ENCODE assay signal across 17 cellular contexts in the genomic region with DNA sequence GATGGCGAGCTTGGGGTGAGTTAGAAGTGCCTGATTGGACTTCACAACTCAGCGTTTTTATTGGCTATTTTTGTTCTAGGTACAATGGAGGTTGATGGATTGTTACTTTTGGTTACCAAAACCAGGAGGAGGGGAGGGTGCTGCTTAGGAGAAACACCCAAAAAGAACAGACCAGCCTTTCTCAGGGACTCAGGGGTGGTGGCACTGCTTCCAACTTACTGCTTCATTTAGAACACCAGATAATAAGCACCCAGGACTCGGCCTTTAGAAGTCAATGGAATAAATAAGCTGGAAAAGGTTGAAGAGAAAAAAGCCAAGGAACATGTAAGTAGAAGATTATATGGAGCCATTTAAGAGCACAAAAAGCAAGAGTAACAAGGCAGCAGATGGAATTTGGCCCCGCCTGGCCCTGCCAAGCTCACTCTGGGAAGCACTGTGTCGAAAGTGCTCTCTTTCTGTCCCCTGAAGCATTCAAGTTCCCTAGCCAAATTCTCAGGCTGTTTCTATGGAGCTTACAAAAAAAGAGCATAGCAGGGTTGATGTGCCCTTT.
DNase-seq lines count a peak whose midpoint lies in the region; ATAC-seq lines count a peak whose summit lies in the region.
"Had no signal": no experiment of that assay in that cellular context is flagged by ENCODE, and none has a peak within 500 bp of the region (broad histone marks: within the 10 kb centered on the region; RNA-seq: fewer than 3 reads in every experiment).

No MANE protein-coding gene starts in this region.

- no peak overlapping the region for H3K4me3 Mint-ChIP-seq in activated naive CD4-positive, alpha-beta T cell treated with anti-CD3 and anti-CD28 coated beads for 36 hours
- H3K4me3 Mint-ChIP-seq: CD4-positive, alpha-beta memory T cell had no signal

- in situ Hi-C loops in G401 (cut with HindIII; ENCODE audit: low sequenced_read_pairs): no loop called here

- peak overlapping the region; percentile 8 for H3K27ac ChIP-seq in layer of hippocampus (ENCODE audit: low read depth, low read length)

- no peak overlapping the region for H3K27ac Mint-ChIP-seq in activated naive CD4-positive, alpha-beta T cell treated with anti-CD3 and anti-CD28 coated beads for 36 hours
- H3K27ac Mint-ChIP-seq: CD4-positive, alpha-beta memory T cell had no signal

- no peaks in the 10 kb centered on the region for H3K9me3 Mint-ChIP-seq in activated naive CD4-positive, alpha-beta T cell treated with anti-CD3 and anti-CD28 coated beads for 36 hours
- H3K9me3 Mint-ChIP-seq: CD4-positive, alpha-beta memory T cell had no signal

- H3K27me3 ChIP-seq in layer of hippocampus (ENCODE audit: control insufficient read depth, insufficient read depth, low read length): no peaks in the 10 kb centered on the region

- H3K36me3 Mint-ChIP-seq in activated naive CD4-positive, alpha-beta T cell treated with anti-CD3 and anti-CD28 coated beads for 36 hours (ENCODE audit: low read depth): no peaks in the 10 kb centered on the region

- CTCF ChIA-PET in activated naive CD4-positive, alpha-beta T cell treated with anti-CD3 and anti-CD28 coated beads for 36 hours (lab: Charles Lee): interaction anchor here (1.6 kb wide), 1 partner anchor 377 kb away, joined by 3 read pairs; no protein-coding TSS in a partner anchor

- peak; percentile 30 for DNase-seq in G401 (ENCODE audit: low spot score)
- peak; percentile 7 for DNase-seq in cerebellum (ENCODE audit: low spot score)
- DNase-seq in posterior cingulate gyrus: peak in 7 of 10 donors; percentile 18 to 88 (median 46)
- DNase-seq in activated naive CD4-positive, alpha-beta T cell treated with anti-CD3 and anti-CD28 coated beads for 36 hours: no peak
- DNase-seq in EL: no peak
- DNase-seq: CD4-positive, alpha-beta memory T cell; DMS153; KG1; NCI-H1417; NCI-H187; NCI-H2227 treated with DMSO at 0.1 percent for 48 hours; NCI-H82; RPMI8226; SHP77 treated with DMSO at 0.1 percent for 48 hours had no signal

- H3K27me3 Mint-ChIP-seq in activated naive CD4-positive, alpha-beta T cell treated with anti-CD3 and anti-CD28 coated beads for 36 hours (ENCODE audit: low read depth): no peaks in the 10 kb centered on the region

- intact Hi-C loops in posterior cingulate gyrus (cut with DNase I): no loop called here
- intact Hi-C loops in activated naive CD4-positive, alpha-beta T cell treated with anti-CD3 and anti-CD28 coated beads for 36 hours (cut with micrococcal nuclease): no loop called here

- H3K4me1 Mint-ChIP-seq in activated naive CD4-positive, alpha-beta T cell treated with anti-CD3 and anti-CD28 coated beads for 36 hours (ENCODE audit: low read depth): no peaks in the 10 kb centered on the region
- H3K4me1 Mint-ChIP-seq: CD4-positive, alpha-beta memory T cell had no signal

- ATAC-seq in GM19463 (IDR thresholded peaks at IDR 0.05; ENCODE audit: unreplicated experiment) (no peak), GM19328 (IDR thresholded peaks at IDR 0.05; ENCODE audit: unreplicated experiment) (no peak)

Comparison
In these comparisons a context has a peak if more than half of its experiments do, and no peak if none do; other contexts are left out.
1. DNase-seq: peak in G401 (single experiment), cerebellum (single experiment) and posterior cingulate gyrus (7 of 10); none in activated naive CD4-positive, alpha-beta T cell treated with anti-CD3 and anti-CD28 coated beads for 36 hours (single experiment) and EL (single experiment).